ENCODE assay signal across 1 cellular context in the genomic region with DNA sequence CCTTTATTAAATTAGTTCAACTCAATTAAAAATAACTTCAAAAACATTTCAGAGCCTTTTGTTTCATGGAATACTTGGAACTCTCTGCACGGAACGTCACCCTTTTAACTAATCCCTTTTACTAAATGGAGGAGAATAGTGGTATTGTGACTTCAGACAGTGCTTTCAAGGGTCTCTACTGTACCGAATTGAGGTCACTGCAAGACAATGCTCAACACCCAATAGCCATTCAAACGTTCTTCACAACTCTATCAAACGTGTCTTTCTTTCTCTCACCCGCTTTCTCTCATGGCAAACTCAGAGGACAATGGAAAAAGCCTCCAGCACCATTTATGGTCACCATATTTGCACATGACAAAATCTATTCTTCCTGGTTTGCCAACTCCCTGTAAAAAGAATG.
TF ChIP-seq lines count a peak whose summit lies in the region.

No MANE protein-coding gene starts in this region.

TF ChIP-seq in HepG2, 621 proteins besides CTCF, POLR2A, EP300 and RAD21 (continued from another document):
- TF ChIP-seq ZHX1 (CRISPR knock-in tag; IDR thresholded peaks at IDR 0.05; ENCODE audit: low read depth): no peak
- no peak for TF ChIP-seq MLXIP (CRISPR knock-in tag; IDR thresholded peaks at IDR 0.05; ENCODE audit: borderline replicate concordance)
- no peak for TF ChIP-seq GTF2F1 (IDR thresholded peaks at IDR 0.05; ENCODE audit: low read length)
- TF ChIP-seq ZNF337 (CRISPR knock-in tag; IDR thresholded peaks at IDR 0.05; ENCODE audit: borderline replicate concordance, low read depth): no peak
- TF ChIP-seq RFX3 (CRISPR knock-in tag; IDR thresholded peaks at IDR 0.05): no peak
- TF ChIP-seq CREM (IDR thresholded peaks at IDR 0.05): no peak
- TF ChIP-seq CREM (CRISPR knock-in tag; IDR thresholded peaks at IDR 0.05): no peak
- no peak for TF ChIP-seq FIP1L1 (IDR thresholded peaks at IDR 0.05; ENCODE audit: borderline replicate concordance, insufficient read depth, low read depth, low read length)
- no peak for TF ChIP-seq CHD2 (IDR thresholded peaks at IDR 0.05; ENCODE audit: low read depth, low read length)
- no peak for TF ChIP-seq SIX1 (CRISPR knock-in tag; IDR thresholded peaks at IDR 0.05; ENCODE audit: borderline replicate concordance)
- TF ChIP-seq, protein P1, sequence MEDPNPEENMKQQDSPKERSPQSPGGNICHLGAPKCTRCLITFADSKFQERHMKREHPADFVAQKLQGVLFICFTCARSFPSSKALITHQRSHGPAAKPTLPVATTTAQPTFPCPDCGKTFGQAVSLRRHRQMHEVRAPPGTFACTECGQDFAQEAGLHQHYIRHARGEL (CRISPR knock-in tag; IDR thresholded peaks at IDR 0.05): no peak
